In genomic region chr5:109929371-109929770, GRCh38 we compare ENCODE assay signal across 21 cellular contexts.
"Had no signal": no experiment of that assay in that cellular context is flagged by ENCODE, and none has a peak within 500 bp of the region (broad histone marks: within the 10 kb centered on the region; RNA-seq: fewer than 3 reads in every experiment).

No MANE protein-coding gene starts in this region.

- H3K9me3 ChIP-seq: adrenal gland, breast epithelium had no signal

- ATAC-seq: activated CD4-positive, alpha-beta T cell treated with anti-CD3 and anti-CD28 coated beads for 36 hours; activated CD8-positive, alpha-beta T cell treated with anti-CD3 and anti-CD28 coated beads for 36 hours; activated T-cell treated with anti-CD3 and anti-CD28 coated beads, Interleukin-2, amount 50 U/mL, for 72 hours had no signal

- H3K4me3 Mint-ChIP-seq: activated CD4-positive, alpha-beta T cell treated with anti-CD3 and anti-CD28 coated beads for 36 hours; activated CD8-positive, alpha-beta T cell treated with anti-CD3 and anti-CD28 coated beads for 36 hours; activated naive CD8-positive, alpha-beta T cell treated with anti-CD3 and anti-CD28 coated beads, Interleukin-2, amount 10 ng/mL, durations not matched to agents 7 days and 5 days; activated T-cell treated with anti-CD3 and anti-CD28 coated beads, Interleukin-2, amount 50 U/mL, for 72 hours had no signal

- H3K4me1 ChIP-seq: adrenal gland, breast epithelium had no signal

- DNase-seq: activated CD4-positive, alpha-beta T cell treated with anti-CD3 and anti-CD28 coated beads for 36 hours; activated CD4-positive, alpha-beta T cell treated with anti-CD3 and anti-CD28 coated beads, Interleukin-2, amount 50 U/mL, for 1 hour; activated CD8-positive, alpha-beta memory T cell treated with anti-CD3 and anti-CD28 coated beads, Interleukin-2, amount 50 U/mL, for 4 hours; activated CD8-positive, alpha-beta T cell treated with anti-CD3 and anti-CD28 coated beads for 36 hours; activated naive CD4-positive, alpha-beta T cell treated with anti-CD3 and anti-CD28 coated beads, Interleukin-2, amount 50 U/mL, for 16 hours; activated naive CD8-positive, alpha-beta T cell treated with anti-CD3 and anti-CD28 coated beads, Interleukin-2, amount 10 ng/mL, durations not matched to agents 7 days and 5 days; activated T-cell treated with anti-CD3 and anti-CD28 coated beads, Interleukin-2, amount 50 U/mL, for 72 hours; adrenal gland; aorta; caudate nucleus; KBM-7; NCI-H1048; NCI-H1417; NCI-H1930; NCI-H2107; NCI-H526; SIG-M5; T-helper 1 cell had no signal

- H3K27ac Mint-ChIP-seq: activated CD4-positive, alpha-beta T cell treated with anti-CD3 and anti-CD28 coated beads for 36 hours; activated CD8-positive, alpha-beta T cell treated with anti-CD3 and anti-CD28 coated beads for 36 hours; activated naive CD8-positive, alpha-beta T cell treated with anti-CD3 and anti-CD28 coated beads, Interleukin-2, amount 10 ng/mL, durations not matched to agents 7 days and 5 days; activated T-cell treated with anti-CD3 and anti-CD28 coated beads, Interleukin-2, amount 50 U/mL, for 72 hours had no signal

- H3K36me3 Mint-ChIP-seq: activated naive CD8-positive, alpha-beta T cell treated with anti-CD3 and anti-CD28 coated beads, Interleukin-2, amount 10 ng/mL, durations not matched to agents 7 days and 5 days had no signal

- H3K27me3 ChIP-seq: adrenal gland, breast epithelium had no signal

- H3K27me3 Mint-ChIP-seq: activated CD4-positive, alpha-beta T cell treated with anti-CD3 and anti-CD28 coated beads for 36 hours; activated CD8-positive, alpha-beta T cell treated with anti-CD3 and anti-CD28 coated beads for 36 hours; activated naive CD8-positive, alpha-beta T cell treated with anti-CD3 and anti-CD28 coated beads, Interleukin-2, amount 10 ng/mL, durations not matched to agents 7 days and 5 days had no signal

- H3K27ac ChIP-seq: adrenal gland, breast epithelium, SK-N-MC, VCaP had no signal

- H3K4me1 Mint-ChIP-seq: activated naive CD8-positive, alpha-beta T cell treated with anti-CD3 and anti-CD28 coated beads, Interleukin-2, amount 10 ng/mL, durations not matched to agents 7 days and 5 days had no signal

- H3K4me3 ChIP-seq: adrenal gland, breast epithelium had no signal

- H3K36me3 ChIP-seq: adrenal gland, breast epithelium had no signal

- H3K9me3 Mint-ChIP-seq: activated CD8-positive, alpha-beta T cell treated with anti-CD3 and anti-CD28 coated beads for 36 hours had no signal
